ENCODE assay signal across 23 cellular contexts in the genomic region with DNA sequence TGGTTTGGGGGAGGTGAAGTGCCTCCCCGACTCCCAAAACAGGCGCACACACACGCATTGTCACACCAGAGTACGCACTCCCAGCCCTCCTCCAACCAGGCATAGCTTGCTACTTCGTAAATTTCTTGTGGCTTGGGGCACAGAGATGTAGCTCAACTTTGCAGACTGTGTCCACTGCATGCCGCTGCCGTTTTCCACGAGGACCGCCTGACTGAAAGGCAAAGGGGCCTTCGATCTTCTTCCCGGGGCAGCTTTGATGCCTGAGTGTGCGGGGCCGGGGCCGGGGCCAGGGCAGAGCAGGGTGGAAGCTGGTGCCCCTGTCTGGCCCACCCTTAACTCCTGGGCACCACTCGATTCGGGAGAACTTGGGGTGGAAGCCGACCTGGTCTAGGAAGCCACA. TPM values are rescaled to one million over a fixed set of nuclear protein-coding genes. Genes with fewer than 3 reads are reported as not detected.
DNase-seq lines count a peak whose midpoint lies in the region; ATAC-seq, FAIRE-seq and TF ChIP-seq lines count a peak whose summit lies in the region.
"Had no signal": no experiment of that assay in that cellular context is flagged by ENCODE, and none has a peak within 500 bp of the region (broad histone marks: within the 10 kb centered on the region; RNA-seq: fewer than 3 reads in every experiment).

No MANE protein-coding gene starts in this region.

- no peak overlapping the region for H3K23ac ChIP-seq in H1 (ENCODE audit: insufficient read length)

- H3K27me3 ChIP-seq in H1 (replicated peaks in 1 of 4; ENCODE audit: control insufficient read depth in 3 of 4, extremely low read depth in 1 of 4, insufficient read depth in 3 of 4, low read length in 3 of 4): peaks cover 40 to 70% (median 64%) of the 10 kb centered on the region in 4 experiments; a peak in 6 of 7 replicates

- CTCF ChIA-PET in H1 (lab: Charles Lee; ENCODE audit: partially characterized antibody): interaction anchor here (1.0 to 3.6 kb wide), 18 partner anchors 9 to 869 kb away, joined by 3 to 19 read pairs (median 5); no protein-coding TSS in a partner anchor

- peak overlapping the region; percentile 51 for H3K18ac ChIP-seq in H1 (ENCODE audit: extremely low read depth, low read length)

- no peak for TF ChIP-seq CTCF in H1 (IDR thresholded peaks at IDR 0.05; ENCODE audit: control extremely low read depth in 1 of 3, insufficient read depth in 1 of 3, low read depth in 1 of 3, low read length in 3 of 3)
- no peak for TF ChIP-seq CTCF in type B pancreatic cell (conservative IDR thresholded peaks at IDR 0.05)

- no peak overlapping the region for H4K5ac ChIP-seq in H1 (ENCODE audit: insufficient read length, low read depth, low read length)

- H2BK15ac ChIP-seq in H1 (ENCODE audit: low read length): peak overlapping the region; percentile 83; the same call in 1 of the 2 replicates

- H3K9ac ChIP-seq in H1 (replicated peaks in 1 of 4; ENCODE audit: extremely low read depth in 1 of 4, low read depth in 3 of 4, low read length in 3 of 4): no peak overlapping the region

- no peak for FAIRE-seq in H1 (lab: Jason Lieb, UNC)
- FAIRE-seq: bronchial epithelial cell, G401.6, K562, urothelium cell line had no signal

- no peak overlapping the region for H3K27ac Mint-ChIP-seq in type B pancreatic cell
- H3K27ac Mint-ChIP-seq: activated CD4-positive, alpha-beta memory T cell treated with anti-CD3 and anti-CD28 coated beads, Interleukin-2, amount 10 ng/mL, durations not matched to agents 7 days and 5 days; B cell had no signal

- ATAC-seq in left ventricle myocardium superior: no peak
- ATAC-seq: K562, SK-N-SH treated with all-trans-retinoic acid at 6 μM for 48 hours had no signal

- peaks cover 11 to 33% (median 23%) of the 10 kb centered on the region in 4 experiments for H3K4me1 ChIP-seq in H1 (replicated peaks in 1 of 4; ENCODE audit: control insufficient read depth in 3 of 4, insufficient read depth in 4 of 4, low read length in 3 of 4)

- peak overlapping the region; percentile 40; the same call in 1 of the 2 replicates for H2AK5ac ChIP-seq in H1 (ENCODE audit: low read depth, low read length)

- H4K91ac ChIP-seq in H1 (replicated peaks; ENCODE audit: insufficient read length, low read length): peak overlapping the region; percentile 59

- H3K23me2 ChIP-seq in H1 (ENCODE audit: low read depth, low read length): peaks cover 32% of the 10 kb centered on the region; the same call in 1 of the 2 replicates

- TF ChIP-seq EP300 in H1 (IDR thresholded peaks at IDR 0.05; ENCODE audit: borderline replicate concordance in 1 of 2, low read depth in 2 of 2, low read length in 2 of 2): no peak

- intact Hi-C loops in cardiac septum (cut with DNase I): loop anchor here (10.0 kb wide), 1 partner anchor 670 kb away; no protein-coding TSS in a partner anchor
- intact Hi-C loops in left ventricle myocardium superior (cut with micrococcal nuclease): no loop called here

- peak overlapping the region; percentile 61; the same call in 1 of the 2 replicates for H2BK5ac ChIP-seq in H1 (ENCODE audit: low read depth, low read length)

- H2BK12ac ChIP-seq in H1 (ENCODE audit: low read depth, low read length): peak overlapping the region; percentile 85; the same call in 1 of the 2 replicates

- H3K56ac ChIP-seq in H1 (replicated peaks; ENCODE audit: insufficient read length, low read depth, low read length): no peak overlapping the region

- WGBS in H1 (ENCODE audit: extremely low coverage in 1 of 2, insufficient coverage in 1 of 2, insufficient read length in 1 of 2, insufficient replicate concordance in 2 of 2, low coverage in 1 of 2, low lambda C conversion rate in 2 of 2, missing lambda C conversion rate in 1 of 2), 2 experiments: 10% methylated on average over 17 of the region's 17 CpGs; no CpG with 5 or more reads in 1 of the 2 experiments

- no peaks in the 10 kb centered on the region for H3K9me3 ChIP-seq in H1 (ENCODE audit: insufficient read depth in 2 of 2, low read depth in 1 of 2, low read length in 1 of 2)

- H3K4me3 ChIP-seq in H1 (ENCODE audit: extremely low read depth in 1 of 4, insufficient read depth in 2 of 4, low read depth in 3 of 4, low read length in 4 of 4): peak overlapping the region; percentile 26 to 82 (median 45); a peak in 5 of 8 replicates
- H3K4me3 ChIP-seq: K562 had no signal

- no peak for TF ChIP-seq POLR2A in H1 (IDR thresholded peaks at IDR 0.05; ENCODE audit: control extremely low read depth in 1 of 2, low read depth in 2 of 2, low read length in 2 of 2)

- peak overlapping the region; percentile 83 for H3K4ac ChIP-seq in H1 (replicated peaks; ENCODE audit: insufficient read length, low read depth, low read length)

- H3K36me3 ChIP-seq in H1 (ENCODE audit: control insufficient read depth in 2 of 4, insufficient read depth in 4 of 4, low read length in 3 of 4): no peaks in the 10 kb centered on the region

- no peaks in the 10 kb centered on the region for H3K79me2 ChIP-seq in H1 (ENCODE audit: control insufficient read depth in 1 of 2, insufficient read depth in 2 of 2, low read length in 2 of 2)

- H4K8ac ChIP-seq in H1 (ENCODE audit: extremely low read depth, insufficient read depth, low read length): peak overlapping the region; percentile 59; the same call in 1 of the 2 replicates

- POLR2A ChIA-PET in H1 (lab: Charles Lee; ENCODE audit: partially characterized antibody): interaction anchor here (0.9 to 5.2 kb wide), 7 partner anchors 8 to 83 kb away, joined by 3 to 25 read pairs (median 3); no protein-coding TSS in a partner anchor

- no peaks in the 10 kb centered on the region for H3K9me3 Mint-ChIP-seq in type B pancreatic cell
- H3K9me3 Mint-ChIP-seq: activated CD4-positive, alpha-beta memory T cell treated with anti-CD3 and anti-CD28 coated beads, Interleukin-2, amount 10 ng/mL, durations not matched to agents 7 days and 5 days had no signal

- no peak overlapping the region; the same call in 1 of the 2 replicates for H2BK20ac ChIP-seq in H1 (ENCODE audit: low read length)

- no peak overlapping the region for H3K27ac ChIP-seq in H1 (ENCODE audit: low read depth, low read length)

- H3K4me3 Mint-ChIP-seq in type B pancreatic cell: peak overlapping the region; percentile 65
- H3K4me3 Mint-ChIP-seq: activated CD4-positive, alpha-beta memory T cell treated with anti-CD3 and anti-CD28 coated beads, Interleukin-2, amount 10 ng/mL, durations not matched to agents 7 days and 5 days; B cell had no signal

- peaks cover 0 to 6% of the 10 kb centered on the region in 2 experiments for H4K20me1 ChIP-seq in H1 (replicated peaks in 1 of 2; ENCODE audit: control insufficient read depth in 1 of 2, insufficient read depth in 2 of 2, low read length in 2 of 2)

- no peak overlapping the region for H2BK120ac ChIP-seq in H1 (replicated peaks; ENCODE audit: low read depth, low read length)

- H3K4me2 ChIP-seq in H1 (ENCODE audit: insufficient read depth in 1 of 2, low read depth in 2 of 2, low read length in 2 of 2): peak overlapping the region; percentile 86 to 95

- no peak overlapping the region for H3K14ac ChIP-seq in H1 (ENCODE audit: insufficient read length)

- TF ChIP-seq RAD21 in H1 (IDR thresholded peaks at IDR 0.05 in 1 of 2, conservative IDR thresholded peaks at IDR 0.05 in 1 of 2; ENCODE audit: low read depth in 2 of 2, low read length in 2 of 2): no peak

- DNase-seq in cardiac septum (ENCODE audit: low spot score): peak; percentile 54
- no peak for DNase-seq in left ventricle myocardium superior
- peak in 1 of 2 experiments; percentile 61 for DNase-seq in H1 (ENCODE audit: low read depth in 1 of 2, low spot score in 2 of 2)
- DNase-seq in left kidney (ENCODE audit: low read depth, low spot score): peak; percentile 59
- DNase-seq in type B pancreatic cell (ENCODE audit: extremely low spot score, unreplicated experiment): no peak
- no peak for DNase-seq in NCI-H1417 (lab: John Stamatoyannopoulos, UW)
- no peak for DNase-seq in T-helper 9 cell
- no peak for DNase-seq in NOMO-1 (lab: John Stamatoyannopoulos, UW; ENCODE audit: unreplicated experiment in 2 of 2)
- DNase-seq: activated CD4-positive, alpha-beta memory T cell treated with anti-CD3 and anti-CD28 coated beads, Interleukin-2, amount 10 ng/mL, durations not matched to agents 7 days and 5 days; activated CD4-positive, CD25-positive, alpha-beta regulatory T cell; DMS153; NCI-H1417 treated with DMSO at 0.1 percent for 48 hours; NCI-H446; NCI-H82; OCI-M1; substantia nigra had no signal

- H3K27me3 Mint-ChIP-seq in type B pancreatic cell: peaks cover 87% of the 10 kb centered on the region

- H3K79me1 ChIP-seq in H1 (ENCODE audit: low read depth, low read length): no peaks in the 10 kb centered on the region

- peaks cover 36% of the 10 kb centered on the region for H3K4me1 Mint-ChIP-seq in type B pancreatic cell (ENCODE audit: unreplicated experiment)

- no peak overlapping the region for H2AFZ ChIP-seq in H1 (ENCODE audit: low read length)

- no peaks in the 10 kb centered on the region for H3K36me3 Mint-ChIP-seq in type B pancreatic cell

RNA-seq across cellular contexts. Expression of a gene that starts 5.7 kb away (rescaled TPM):
- 5.2 TPM for total RNA-seq in cardiac septum
- total RNA-seq in left ventricle myocardium superior: 2.6 TPM
- 9.3 and 12.3 TPM in 2 replicates for total RNA-seq in H1 (2021; fragmentation: NEBNext Ultra II Directional; extraction: Animal tissue kit (Norgen Biotek cat#: 25700))
- 3.1 and 3.8 TPM in 2 replicates for polyA plus RNA-seq in H1 (2011; rRNA removed)
- 2.3 TPM for polyA plus RNA-seq in H1 (2011; cell fraction: cytosol; rRNA removed)
- polyA plus RNA-seq in H1 (2011; cell fraction: nucleus; rRNA removed): 10.5 TPM
- 5.8 to 7.8 TPM (median 6.4 TPM) in 4 replicates for polyA plus RNA-seq in H1 (2012, experiment 1 of 2)
- polyA plus RNA-seq in H1 (2012, experiment 2 of 2): 4.2 TPM
- 15.1 TPM for polyA plus RNA-seq in H1 (2013, experiment 1 of 2)
- 14.7 TPM for polyA plus RNA-seq in H1 (2013, experiment 2 of 2)
- 5.5 TPM in 2 replicates for polyA minus RNA-seq in H1 (2011; rRNA and poly(A)+ RNA removed)
- polyA minus RNA-seq in H1 (2011; cell fraction: cytosol; rRNA and poly(A)+ RNA removed): 5.1 TPM
- 6.6 TPM for polyA minus RNA-seq in H1 (2011; cell fraction: nucleus; rRNA and poly(A)+ RNA removed)
- total RNA-seq in type B pancreatic cell (ENCODE audit: low replicate concordance): 3.1 and 21.2 TPM in 2 replicates
- total RNA-seq: MCF 10A had no signal

Comparison
In these comparisons a context has a peak if more than half of its experiments do, and no peak if none do; other contexts are left out.
1. DNase-seq: peak in cardiac septum (single experiment) and left kidney (single experiment); none in left ventricle myocardium superior (single experiment), type B pancreatic cell (single experiment), NCI-H1417 (0 of 3), T-helper 9 cell (single experiment) and NOMO-1 (0 of 2).